ENCODE assay signal across 1 cellular context in genomic region chr10:46022978-46023702, GRCh38.
TF ChIP-seq lines count a peak whose summit lies in the region.

No MANE protein-coding gene starts in this region.

TF ChIP-seq in HepG2, 621 proteins besides CTCF, POLR2A, EP300 and RAD21 (continued from another document and continues in another):
- TF ChIP-seq ZNF567 (CRISPR knock-in tag; IDR thresholded peaks at IDR 0.05; ENCODE audit: borderline replicate concordance) (0 out of 2 replicates have a peak, but pooled peaks have one; percentile 61), BHLHE40 (IDR thresholded peaks at IDR 0.05; ENCODE audit: low read length) (no peak; the same call in 1 of the 2 replicates), ZNF891 (CRISPR knock-in tag; IDR thresholded peaks at IDR 0.05) (peak; percentile 95), EHMT2 (IDR thresholded peaks at IDR 0.05; ENCODE audit: borderline replicate concordance, low read depth, low read length) (no peak), ZNF574 (CRISPR knock-in tag; IDR thresholded peaks at IDR 0.05) (peak; percentile 85), ETS1 (CRISPR knock-in tag; IDR thresholded peaks at IDR 0.05) (no peak), NAIF1 (CRISPR knock-in tag; IDR thresholded peaks at IDR 0.05; ENCODE audit: borderline replicate concordance) (peak; percentile 67; the same call in 1 of the 2 replicates), ZNF337 (CRISPR knock-in tag; IDR thresholded peaks at IDR 0.05; ENCODE audit: borderline replicate concordance, low read depth) (peak; percentile 54; the same call in 1 of the 2 replicates), ZNF644 (CRISPR knock-in tag; IDR thresholded peaks at IDR 0.05; ENCODE audit: low read depth) (no peak), CCAR2 (optimal IDR thresholded peaks at IDR 0.05; ENCODE audit: low read depth, low read length) (no peak), SRSF4 (IDR thresholded peaks at IDR 0.05; ENCODE audit: low read depth, low read length, poor library complexity, severe bottlenecking) (no peak), ATF7-NPFF (CRISPR knock-in tag; IDR thresholded peaks at IDR 0.05; ENCODE audit: low read depth) (peak; percentile 94), MBNL3 (CRISPR knock-in tag; conservative IDR thresholded peaks at IDR 0.05) (no peak), MEIS1 (CRISPR knock-in tag; IDR thresholded peaks at IDR 0.05; ENCODE audit: borderline replicate concordance) (peak; percentile 85; the same call in 1 of the 2 replicates), THAP11 (CRISPR knock-in tag; IDR thresholded peaks at IDR 0.05) (peak; percentile 72), KAT8 (CRISPR knock-in tag; IDR thresholded peaks at IDR 0.05) (peak; percentile 70), NKX3-1 (CRISPR knock-in tag; IDR thresholded peaks at IDR 0.05) (peak; percentile 90), ZFP36L1 (CRISPR knock-in tag; IDR thresholded peaks at IDR 0.05) (0 out of 2 replicates have a peak, but pooled peaks have one; percentile 46), ZNF451 (CRISPR knock-in tag; IDR thresholded peaks at IDR 0.05) (peak; percentile 92; the same call in 1 of the 2 replicates), ZNF761 (CRISPR knock-in tag; conservative IDR thresholded peaks at IDR 0.05) (peak; percentile 60; the same call in 1 of the 2 replicates), ZBTB39 (CRISPR knock-in tag; IDR thresholded peaks at IDR 0.05) (no peak), ZNF280B (CRISPR knock-in tag; IDR thresholded peaks at IDR 0.05; ENCODE audit: borderline replicate concordance) (peak; percentile 87), SETDB1 (CRISPR knock-in tag; IDR thresholded peaks at IDR 0.05; ENCODE audit: borderline replicate concordance) (no peak), GATAD2A (CRISPR knock-in tag; IDR thresholded peaks at IDR 0.05) (peak; percentile 66), CREBL2 (CRISPR knock-in tag; IDR thresholded peaks at IDR 0.05; ENCODE audit: borderline replicate concordance) (0 out of 2 replicates have a peak, but pooled peaks have one; percentile 46), EED (CRISPR knock-in tag; IDR thresholded peaks at IDR 0.05) (peak; percentile 47; the same call in 1 of the 2 replicates), ZNF615 (CRISPR knock-in tag; IDR thresholded peaks at IDR 0.05; ENCODE audit: borderline replicate concordance) (no peak), CREB1 (IDR thresholded peaks at IDR 0.05) (peak; percentile 68), CREB1 (CRISPR knock-in tag; IDR thresholded peaks at IDR 0.05) (peak; percentile 24; the same call in 1 of the 2 replicates), PCBP1 (IDR thresholded peaks at IDR 0.05; ENCODE audit: borderline replicate concordance, low read depth, low read length) (0 out of 2 replicates have a peak, but pooled peaks have one; percentile 21), CBX2 (IDR thresholded peaks at IDR 0.05; ENCODE audit: low read depth, low read length) (no peak), CBX2 (CRISPR knock-in tag; IDR thresholded peaks at IDR 0.05; ENCODE audit: low read depth) (no peak), NFATC3 (CRISPR knock-in tag; IDR thresholded peaks at IDR 0.05) (peak; percentile 71; the same call in 1 of the 2 replicates), TFAP4 (IDR thresholded peaks at IDR 0.05; ENCODE audit: borderline replicate concordance, low read depth) (peak; percentile 93), ZNF557 (CRISPR knock-in tag; IDR thresholded peaks at IDR 0.05) (no peak), ZC3H13 (CRISPR knock-in tag; IDR thresholded peaks at IDR 0.05) (peak; percentile 74; the same call in 1 of the 2 replicates), AGO1 (IDR thresholded peaks at IDR 0.05; ENCODE audit: low read depth, low read length, poor library complexity, severe bottlenecking) (peak; percentile 55), FOXJ3 (CRISPR knock-in tag; IDR thresholded peaks at IDR 0.05; ENCODE audit: borderline replicate concordance) (peak; percentile 71; the same call in 1 of the 2 replicates), ZNF18 (CRISPR knock-in tag; IDR thresholded peaks at IDR 0.05; ENCODE audit: insufficient replicate concordance) (peak; percentile 84), HNRNPK (IDR thresholded peaks at IDR 0.05; ENCODE audit: low read depth, low read length, poor library complexity, severe bottlenecking) (peak; percentile 79), TBL1XR1 (IDR thresholded peaks at IDR 0.05; ENCODE audit: borderline replicate concordance, low read length, partially characterized antibody) (peak; percentile 50), TBP (CRISPR knock-in tag; IDR thresholded peaks at IDR 0.05) (no peak), HNF4G (IDR thresholded peaks at IDR 0.05; ENCODE audit: borderline replicate concordance, low read depth, low read length) (no peak), HNF4G (CRISPR knock-in tag; IDR thresholded peaks at IDR 0.05; ENCODE audit: borderline replicate concordance, low read depth) (peak; percentile 78; the same call in 1 of the 2 replicates), ZNF577 (CRISPR knock-in tag; IDR thresholded peaks at IDR 0.05; ENCODE audit: borderline replicate concordance, low read depth) (no peak), MYNN (CRISPR knock-in tag; IDR thresholded peaks at IDR 0.05; ENCODE audit: low read depth) (0 out of 2 replicates have a peak, but pooled peaks have one; percentile 44), BCL6 (CRISPR knock-in tag; IDR thresholded peaks at IDR 0.05) (peak; percentile 81), ZNF124 (CRISPR knock-in tag; IDR thresholded peaks at IDR 0.05) (peak; percentile 68; the same call in 1 of the 2 replicates), PATZ1 (CRISPR knock-in tag; IDR thresholded peaks at IDR 0.05) (peak; percentile 98), ZUFSP (CRISPR knock-in tag; IDR thresholded peaks at IDR 0.05; ENCODE audit: borderline replicate concordance) (no peak), MYC (CRISPR knock-in tag; IDR thresholded peaks at IDR 0.05; ENCODE audit: borderline replicate concordance) (peak; percentile 82), IRF1 (CRISPR knock-in tag; IDR thresholded peaks at IDR 0.05; ENCODE audit: low read depth) (no peak), ZNF510 (CRISPR knock-in tag; IDR thresholded peaks at IDR 0.05; ENCODE audit: low read depth) (peak; percentile 31), SPEN (CRISPR knock-in tag; IDR thresholded peaks at IDR 0.05; ENCODE audit: low read depth) (peak; percentile 92), PLRG1 (conservative IDR thresholded peaks at IDR 0.05) (no peak)
